ENCODE assay signal across 8 cellular contexts in the genomic region with DNA sequence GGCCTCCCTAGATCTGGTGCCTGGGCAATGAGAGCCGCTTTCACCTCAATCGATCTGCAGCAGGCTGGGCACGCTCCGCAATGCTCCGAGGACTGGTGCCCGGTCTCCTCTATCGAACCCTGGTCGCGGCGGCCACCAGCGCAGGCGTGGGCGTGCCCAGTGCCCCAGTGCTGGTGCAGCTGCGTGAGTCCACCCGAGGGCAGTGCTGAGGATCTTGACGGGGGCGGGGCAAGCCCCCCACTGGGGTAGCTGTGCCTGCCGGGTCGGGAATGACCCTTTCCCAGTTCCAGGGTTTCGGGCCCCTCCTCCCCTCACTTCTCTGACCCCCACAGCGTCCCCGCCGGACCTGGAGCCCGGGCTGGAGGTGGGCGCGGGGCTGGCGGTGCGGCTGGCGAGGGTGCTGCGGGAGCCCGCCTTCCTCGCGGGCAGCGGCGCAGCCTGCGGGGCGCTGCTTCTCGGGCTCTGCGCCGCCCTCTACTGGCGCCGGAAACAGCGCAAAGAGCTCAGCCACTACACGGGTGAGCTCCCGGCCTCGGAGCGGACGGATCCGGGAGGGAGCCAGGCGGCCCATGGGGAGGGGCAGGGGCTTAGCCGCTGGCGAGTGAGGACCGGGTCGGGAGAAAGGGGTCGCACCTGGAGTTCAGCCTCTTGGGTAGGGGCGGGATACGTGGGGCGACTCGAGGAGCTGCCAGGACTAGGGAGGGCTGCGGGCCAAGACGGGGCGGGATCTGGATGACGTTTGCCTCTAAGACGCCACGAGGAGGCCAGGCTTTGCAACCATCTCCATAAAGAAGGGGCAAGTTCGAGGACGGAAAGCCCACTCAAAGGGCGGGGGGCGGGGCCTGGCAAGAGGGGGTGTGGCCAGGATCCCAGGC. TPM values are rescaled to one million over a fixed set of nuclear protein-coding genes. Genes with fewer than 3 reads are reported as not detected.
DNase-seq lines count a peak whose midpoint lies in the region; ATAC-seq and TF ChIP-seq lines count a peak whose summit lies in the region.

No MANE protein-coding gene starts in this region.

- peaks cover 15% of the 10 kb centered on the region for H3K27me3 ChIP-seq in HAP-1 (ENCODE audit: low read depth)
- H3K27me3 ChIP-seq in adrenal gland, result peaks cover 16% of the 10 kb centered on the region
- H3K27me3 ChIP-seq in left ventricle myocardium inferior (ENCODE audit: low read depth), result peaks cover 78% of the 10 kb centered on the region
- peaks cover 20% of the 10 kb centered on the region for H3K27me3 ChIP-seq in upper lobe of right lung

- no peaks in the 10 kb centered on the region for H3K9me3 Mint-ChIP-seq in progenitor cell of endocrine pancreas (ENCODE audit: low read depth)

- peak overlapping the region; percentile 81 for H3K4me3 Mint-ChIP-seq in progenitor cell of endocrine pancreas (ENCODE audit: low read depth)

- TF ChIP-seq CTCF in adrenal gland (IDR thresholded peaks at IDR 0.05), result peak; percentile 45 to 80 (median 68)
- TF ChIP-seq CTCF in left ventricle myocardium inferior (IDR thresholded peaks at IDR 0.05; ENCODE audit: borderline replicate concordance), result peak; percentile 80
- peak; percentile 85 for TF ChIP-seq CTCF in progenitor cell of endocrine pancreas (IDR thresholded peaks at IDR 0.05; ENCODE audit: unreplicated experiment)
- TF ChIP-seq CTCF in upper lobe of right lung (IDR thresholded peaks at IDR 0.05), result peak; percentile 74

- DNase-seq in GF-D8 (lab: John Stamatoyannopoulos, UW), result peak; percentile 52
- peak; percentile 84 to 92 for DNase-seq in HAP-1 (ENCODE audit: low spot score in 2 of 2)
- DNase-seq in M059J (ENCODE audit: low read depth), result peak; percentile 86
- peak; percentile 58 for DNase-seq in T follicular helper cell (ENCODE audit: low read depth)
- DNase-seq in adrenal gland, result peak; percentile 82 to 92 (median 87)
- peak; percentile 90 for DNase-seq in left ventricle myocardium inferior
- DNase-seq in progenitor cell of endocrine pancreas (ENCODE audit: low spot score, unreplicated experiment), result peak; percentile 85
- peak; percentile 93 for DNase-seq in upper lobe of right lung

- peak; percentile 92 for ATAC-seq in upper lobe of right lung

- H3K27me3 Mint-ChIP-seq in progenitor cell of endocrine pancreas, result peaks cover 78% of the 10 kb centered on the region

- peak overlapping the region; percentile 52 for H3K4me3 ChIP-seq in HAP-1
- peak overlapping the region; percentile 16 to 63 (median 44) for H3K4me3 ChIP-seq in adrenal gland
- H3K4me3 ChIP-seq in left ventricle myocardium inferior, result peak overlapping the region; percentile 77
- H3K4me3 ChIP-seq in upper lobe of right lung, result peak overlapping the region; percentile 69

- intact Hi-C loops in adrenal gland (cut with DNase I), result no loop called here
- intact Hi-C loops in left ventricle myocardium inferior (cut with micrococcal nuclease), result no loop called here
- intact Hi-C loops in upper lobe of right lung (cut with DNase I), result no loop called here

- WGBS in adrenal gland, 4 donors, result 0 to 3% (median 1%) methylated on average over 7 to 69 of the region's 69 CpGs

- in situ Hi-C loops in HAP-1 (cut with MboI; ENCODE audit: low sequenced_read_pairs), result no loop called here

- H3K36me3 ChIP-seq in HAP-1 (replicated peaks) (no peaks in the 10 kb centered on the region), adrenal gland (replicated peaks in 1 of 2) (no peaks in the 10 kb centered on the region), left ventricle myocardium inferior (no peaks in the 10 kb centered on the region), upper lobe of right lung (no peaks in the 10 kb centered on the region)

- H3K9me3 ChIP-seq in HAP-1, result no peaks in the 10 kb centered on the region
- H3K9me3 ChIP-seq in adrenal gland (replicated peaks in 1 of 3), result no peaks in the 10 kb centered on the region
- H3K9me3 ChIP-seq in left ventricle myocardium inferior (replicated peaks), result no peaks in the 10 kb centered on the region
- no peaks in the 10 kb centered on the region for H3K9me3 ChIP-seq in upper lobe of right lung

- no peaks in the 10 kb centered on the region for H3K4me1 Mint-ChIP-seq in progenitor cell of endocrine pancreas (ENCODE audit: low read depth)

- no peaks in the 10 kb centered on the region for H3K36me3 Mint-ChIP-seq in progenitor cell of endocrine pancreas (ENCODE audit: insufficient read depth)

- peak overlapping the region; percentile 92 for H3K27ac Mint-ChIP-seq in progenitor cell of endocrine pancreas

- peaks cover 4% of the 10 kb centered on the region for H3K4me1 ChIP-seq in HAP-1
- H3K4me1 ChIP-seq in adrenal gland (replicated peaks in 1 of 2), result peaks cover 4 to 14% of the 10 kb centered on the region in 2 donors
- H3K4me1 ChIP-seq in left ventricle myocardium inferior, result peaks cover 43% of the 10 kb centered on the region
- peaks cover 6% of the 10 kb centered on the region for H3K4me1 ChIP-seq in upper lobe of right lung

- peak in 1 of 2 donors; percentile 49 for TF ChIP-seq POLR2A in adrenal gland (IDR thresholded peaks at IDR 0.05)

- H3K27ac ChIP-seq in adrenal gland (peak overlapping the region; percentile 70 to 94 (median 85)), left ventricle myocardium inferior (replicated peaks) (peak overlapping the region; percentile 94), upper lobe of right lung (peak overlapping the region; percentile 93)

RNA-seq across cellular contexts. Expression of a gene that starts 10.9 kb away (rescaled TPM):
- total RNA-seq in M059J (2014; rRNA removed; shearing (Covaris generic)), result 2.7 and 7.0 TPM in 2 replicates
- total RNA-seq in adrenal gland, result 10 to 100 TPM in 6 of 8 donors, 1 to 10 TPM in 2; 6.8 to 60.1 (median 19.1) TPM
- polyA plus RNA-seq in adrenal gland, result 10 to 100 TPM in 2 of 3 donors, 1 to 10 TPM in 1; 1.7 to 87.4 (median 64.3) TPM
- total RNA-seq in left ventricle myocardium inferior, result 3.9 TPM
- 9.9 and 10.2 TPM in 2 replicates for total RNA-seq in progenitor cell of endocrine pancreas
- 12.6 TPM for total RNA-seq in upper lobe of right lung

RNA-seq across cellular contexts. Expression of a gene that starts 21.5 kb away (rescaled TPM):
- total RNA-seq in M059J (2014; rRNA removed; shearing (Covaris generic)), result 0.20 and 0.99 TPM in 2 replicates
- 10 to 100 TPM; 14.8 to 40.7 (median 23.7) TPM for total RNA-seq in adrenal gland
- 10 to 100 TPM in 2 of 3 donors, 1 to 10 TPM in 1; 4.6 to 31.0 (median 17.0) TPM for polyA plus RNA-seq in adrenal gland
- total RNA-seq in left ventricle myocardium inferior, result 20.7 TPM
- not detected in 2 replicates for total RNA-seq in progenitor cell of endocrine pancreas
- 75.0 TPM for total RNA-seq in upper lobe of right lung

RNA-seq across cellular contexts. Expression of a gene that starts 42.9 kb away (rescaled TPM):
- not detected in 2 replicates for total RNA-seq in M059J (2014; rRNA removed; shearing (Covaris generic))
- under 1 TPM in 1 of 8 donors, not detected in 7; 0.28 TPM for total RNA-seq in adrenal gland
- polyA plus RNA-seq in adrenal gland, result under 1 TPM in 1 of 3 donors, not detected in 2; 0.07 TPM
- total RNA-seq in left ventricle myocardium inferior, result not detected
- not detected in 2 replicates for total RNA-seq in progenitor cell of endocrine pancreas
- not detected for total RNA-seq in upper lobe of right lung

RNA-seq across cellular contexts. Expression of a gene that starts 59.7 kb away (rescaled TPM):
- not detected in 2 replicates for total RNA-seq in M059J (2014; rRNA removed; shearing (Covaris generic))
- total RNA-seq in adrenal gland (1 to 10 TPM in 1 of 8 donors, under 1 TPM in 4, not detected in 3; 0.11 to 2.3 (median 0.29) TPM), left ventricle myocardium inferior (not detected), progenitor cell of endocrine pancreas (0.07 and 0.13 TPM in 2 replicates), upper lobe of right lung (0.14 TPM)
- polyA plus RNA-seq in adrenal gland, result 1 to 10 TPM in 1 of 3 donors, under 1 TPM in 2; 0.16 to 1.6 (median 0.24) TPM

Comparison
In these comparisons a context has a peak if more than half of its experiments do, and no peak if none do; other contexts are left out.
1. Peak in every context shown above with its lines: DNase-seq, ATAC-seq, H3K4me3 ChIP-seq and H3K27ac ChIP-seq.